Comparison of ENCODE assay signal across 24 cellular contexts in genomic region chr17:39077252-39077651, GRCh38.
"Had no signal": no experiment of that assay in that cellular context is flagged by ENCODE, and none has a peak within 500 bp of the region (broad histone marks: within the 10 kb centered on the region; RNA-seq: fewer than 3 reads in every experiment).

No MANE protein-coding gene starts in this region.

- FAIRE-seq: colon, endothelial cell of umbilical vein, islet of Langerhans, keratinocyte had no signal

- H3K4me3 ChIP-seq: coronary artery, dorsolateral prefrontal cortex, esophagus squamous epithelium, gastrocnemius medialis, heart right ventricle, left lung, lower lobe of right lung, mucosa of descending colon had no signal

- H3K36me3 ChIP-seq: gastrocnemius medialis, left lung, lower lobe of right lung had no signal

- H3K9me3 Mint-ChIP-seq: mesothelial cell of epicardium had no signal

- H3K4me3 Mint-ChIP-seq: mesothelial cell of epicardium had no signal

- ATAC-seq: gastrocnemius medialis, heart right ventricle, left cardiac atrium, left lung, left ventricle myocardium superior, lower lobe of right lung, mucosa of descending colon had no signal

- H3K27ac ChIP-seq: coronary artery, dorsolateral prefrontal cortex, esophagus squamous epithelium, gastrocnemius medialis, heart right ventricle, left lung, lower lobe of right lung had no signal

- H3K27ac Mint-ChIP-seq: mesothelial cell of epicardium had no signal

- H3K36me3 Mint-ChIP-seq: mesothelial cell of epicardium had no signal

- DNase-seq: dermis blood vessel endothelial cell; dorsolateral prefrontal cortex; effector CD4-positive, alpha-beta T cell; effector memory CD4-positive, alpha-beta T cell; esophagus squamous epithelium; foreskin fibroblast; foreskin melanocyte; gastrocnemius medialis; glutamatergic neuron; head of caudate nucleus; heart right ventricle; hippocampal formation; left cardiac atrium; left lung; left ventricle myocardium superior; lower lobe of right lung; mesenchymal stem cell; mucosa of descending colon had no signal

- H3K27me3 ChIP-seq: dorsolateral prefrontal cortex, esophagus squamous epithelium, gastrocnemius medialis, left lung had no signal

- H3K9me3 ChIP-seq: esophagus squamous epithelium, gastrocnemius medialis, heart right ventricle, left lung, lower lobe of right lung, mucosa of descending colon had no signal
